13 cellular contexts compared by ENCODE assay signal in the genomic region with DNA sequence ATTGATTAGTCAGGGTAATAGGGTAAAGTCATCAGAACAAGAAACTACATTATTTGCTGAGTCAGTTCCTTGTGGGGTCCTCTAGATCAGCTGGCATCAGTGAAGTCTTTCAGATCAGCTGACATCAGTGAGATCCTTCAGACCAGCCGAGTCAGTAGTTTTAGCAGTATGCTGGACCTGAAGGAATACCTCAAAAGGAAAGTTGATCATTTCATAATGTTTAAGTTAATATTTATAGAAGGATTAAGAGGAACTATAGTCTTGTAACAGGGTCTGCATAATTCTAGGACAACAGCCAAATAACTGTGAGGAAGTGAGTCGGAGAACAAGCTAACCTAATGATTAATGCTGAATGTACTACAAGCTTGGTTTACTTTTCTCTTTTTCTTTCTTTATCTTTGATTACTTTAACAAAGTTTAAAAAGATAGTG.
A peak's percentile ranks its signal among the peaks of the same experiment; 100 is the strongest.
DNase-seq lines count a peak whose midpoint lies in the region; ATAC-seq and TF ChIP-seq lines count a peak whose summit lies in the region.
"Had no signal": no experiment of that assay in that cellular context is flagged by ENCODE, and none has a peak within 500 bp of the region (broad histone marks: within the 10 kb centered on the region; RNA-seq: fewer than 3 reads in every experiment).

No MANE protein-coding gene starts in this region.

- TF ChIP-seq CTCF in RWPE2 (IDR thresholded peaks at IDR 0.05; ENCODE audit: poor library complexity, severe bottlenecking) (no peak), fibroblast of pulmonary artery (IDR thresholded peaks at IDR 0.05; ENCODE audit: low read length, missing control alignments) (no peak)

- peak; percentile 62 for ATAC-seq in HG02759 (IDR thresholded peaks at IDR 0.05; ENCODE audit: unreplicated experiment)
- ATAC-seq in RWPE2 (ENCODE audit: low read depth): peak; percentile 82
- no peak for ATAC-seq in GM19397 (IDR thresholded peaks at IDR 0.05; ENCODE audit: unreplicated experiment)
- ATAC-seq: gastrocnemius medialis had no signal

- H3K9me3 ChIP-seq in RWPE2 (ENCODE audit: severe bottlenecking): no peaks in the 10 kb centered on the region
- H3K9me3 ChIP-seq: gastrocnemius medialis, mucosa of descending colon, stomach had no signal

- H3K27ac ChIP-seq in RWPE2 (ENCODE audit: poor library complexity, severe bottlenecking): peak overlapping the region; percentile 79
- H3K27ac ChIP-seq: gastrocnemius medialis, stomach had no signal

- DNase-seq in RWPE2 (ENCODE audit: low spot score) (no peak), fibroblast of pulmonary artery (ENCODE audit: low read depth) (peak; percentile 69), stromal cell of bone marrow (ENCODE audit: low read depth) (peak; percentile 39), nucleus accumbens (lab: John Stamatoyannopoulos, UW) (no peak)
- DNase-seq in activated T-cell treated with anti-CD3 and anti-CD28 coated beads, Interleukin-2, amount 50 U/mL, for 1 hour: no peak
- DNase-seq: activated CD8-positive, alpha-beta memory T cell treated with anti-CD3 and anti-CD28 coated beads for 24 hours; anterior cingulate cortex; gastrocnemius medialis; mucosa of descending colon; NCI-H526 treated with DMSO at 0.1 percent for 48 hours; stomach had no signal

- H3K4me3 ChIP-seq in RWPE2 (ENCODE audit: severe bottlenecking) (no peak overlapping the region), fibroblast of pulmonary artery (replicated peaks; ENCODE audit: low read depth, low read length) (no peak overlapping the region)
- H3K4me3 ChIP-seq: gastrocnemius medialis, mucosa of descending colon, stomach had no signal

- no peaks in the 10 kb centered on the region for H3K27me3 ChIP-seq in RWPE2 (ENCODE audit: insufficient read depth, poor library complexity, severe bottlenecking)
- H3K27me3 ChIP-seq: gastrocnemius medialis, stomach had no signal

- H3K4me1 ChIP-seq in RWPE2 (ENCODE audit: insufficient read depth, poor library complexity, severe bottlenecking): peaks cover 47% of the 10 kb centered on the region
- H3K4me1 ChIP-seq: gastrocnemius medialis had no signal

- no peaks in the 10 kb centered on the region for H3K36me3 ChIP-seq in RWPE2 (ENCODE audit: low read depth)
- H3K36me3 ChIP-seq: gastrocnemius medialis, stomach had no signal

Comparison
In these comparisons a context has a peak if more than half of its experiments do, and no peak if none do; other contexts are left out.
1. DNase-seq: peak in fibroblast of pulmonary artery (single experiment) and stromal cell of bone marrow (single experiment); none in RWPE2 (single experiment), activated T-cell treated with anti-CD3 and anti-CD28 coated beads, Interleukin-2, amount 50 U/mL, for 1 hour (single experiment) and nucleus accumbens (0 of 56).